1 cellular context compared by ENCODE assay signal in genomic region chr13:59343993-59344780, GRCh38.
TF ChIP-seq lines count a peak whose summit lies in the region.

No MANE protein-coding gene starts in this region.

TF ChIP-seq in GM23338, 12 proteins besides CTCF, POLR2A, EP300 and RAD21 (continued from another document):
- TF ChIP-seq ZNF331 (CRISPR knock-in tag; IDR thresholded peaks at IDR 0.05; ENCODE audit: low read depth) (no peak), ZNF462 (CRISPR knock-in tag; IDR thresholded peaks at IDR 0.05) (no peak), EZH2phosphoT487 (IDR thresholded peaks at IDR 0.05; ENCODE audit: unreplicated experiment) (no peak)
TF ChIP-seq in GM23338: peak in this region for 0.
